In genomic region chr1:163163861-163164582, GRCh38 we compare ENCODE assay signal across 18 cellular contexts. TPM values are rescaled to one million over a fixed set of nuclear protein-coding genes. Genes with fewer than 3 reads are reported as not detected.
DNase-seq lines count a peak whose midpoint lies in the region; ATAC-seq and TF ChIP-seq lines count a peak whose summit lies in the region.
"Had no signal": no experiment of that assay in that cellular context is flagged by ENCODE, and none has a peak within 500 bp of the region (broad histone marks: within the 10 kb centered on the region; RNA-seq: fewer than 3 reads in every experiment).

No MANE protein-coding gene starts in this region.

- intact Hi-C loops in left ventricle myocardium superior (cut with micrococcal nuclease): no loop called here

- H3K4me2 ChIP-seq in osteoblast (ENCODE audit: insufficient read depth, low read length): no peak overlapping the region
- H3K4me2 ChIP-seq: BLaER1, KMS-11 had no signal

- peaks cover 9% of the 10 kb centered on the region for H3K36me3 Mint-ChIP-seq in chondrocyte (ENCODE audit: low read depth)
- H3K36me3 Mint-ChIP-seq: activated naive CD4-positive, alpha-beta T cell treated with anti-CD3 and anti-CD28 coated beads, Interleukin-2, amount 50 U/mL, for 72 hours; type B pancreatic cell had no signal

- H3K79me2 ChIP-seq in osteoblast (ENCODE audit: insufficient read depth, low read length): no peaks in the 10 kb centered on the region

- POLR2A ChIA-PET in BJ (lab: Charles Lee): no interaction called here

- H3K4me1 Mint-ChIP-seq in chondrocyte (ENCODE audit: low read depth): peaks cover 72% of the 10 kb centered on the region

- no peak for TF ChIP-seq CTCF in BJ (IDR thresholded peaks at IDR 0.05; ENCODE audit: insufficient read depth, low read depth, low read length)
- no peak for TF ChIP-seq CTCF in chondrocyte (IDR thresholded peaks at IDR 0.05)
- no peak for TF ChIP-seq CTCF in osteoblast (IDR thresholded peaks at IDR 0.05; ENCODE audit: extremely low read depth, low read depth, low read length)

- no peaks in the 10 kb centered on the region for H3K9me3 ChIP-seq in osteoblast (ENCODE audit: low read depth, low read length)
- H3K9me3 ChIP-seq: BLaER1, esophagus muscularis mucosa had no signal

- H3K9me3 Mint-ChIP-seq in chondrocyte (ENCODE audit: low read depth): peaks cover under 1% of the 10 kb centered on the region
- H3K9me3 Mint-ChIP-seq: activated naive CD4-positive, alpha-beta T cell treated with anti-CD3 and anti-CD28 coated beads, Interleukin-2, amount 50 U/mL, for 72 hours; type B pancreatic cell had no signal

- H3K27me3 ChIP-seq in BJ (ENCODE audit: control insufficient read depth, insufficient read depth, low read length) (no peaks in the 10 kb centered on the region), osteoblast (ENCODE audit: insufficient read depth, low read length) (no peaks in the 10 kb centered on the region)
- H3K27me3 ChIP-seq: BLaER1, esophagus muscularis mucosa had no signal

- H2AFZ ChIP-seq in osteoblast (ENCODE audit: low read length): no peak overlapping the region

- no peak overlapping the region for H3K4me3 Mint-ChIP-seq in chondrocyte (ENCODE audit: unreplicated experiment)
- H3K4me3 Mint-ChIP-seq: type B pancreatic cell, WTC11 had no signal

- peak overlapping the region; percentile 23 for H3K27ac Mint-ChIP-seq in chondrocyte (ENCODE audit: unreplicated experiment)
- H3K27ac Mint-ChIP-seq: activated naive CD4-positive, alpha-beta T cell treated with anti-CD3 and anti-CD28 coated beads, Interleukin-2, amount 50 U/mL, for 72 hours; type B pancreatic cell had no signal

- H3K27ac ChIP-seq in osteoblast (ENCODE audit: low read depth, low read length): peak overlapping the region; percentile 64
- H3K27ac ChIP-seq: BLaER1, KMS-11 had no signal

- H3K4me1 ChIP-seq in osteoblast (ENCODE audit: insufficient read depth, low read length): peaks cover 37% of the 10 kb centered on the region
- H3K4me1 ChIP-seq: BLaER1 had no signal

- peak; percentile 68 for DNase-seq in BJ (ENCODE audit: low read depth)
- peak; percentile 83 for DNase-seq in NCI-H146 (lab: John Stamatoyannopoulos, UW)
- no peak for DNase-seq in chondrocyte (ENCODE audit: low spot score)
- DNase-seq in osteoblast (ENCODE audit: insufficient read length, low spot score, missing footprints): no peak
- DNase-seq in NCI-H1092 (lab: John Stamatoyannopoulos, UW): no peak
- DNase-seq in NCI-H2196 treated with DMSO at 0.1 percent for 48 hours (lab: John Stamatoyannopoulos, UW; ENCODE audit: unreplicated experiment): no peak
- no peak for DNase-seq in inferior parietal cortex (ENCODE audit: extremely low spot score)
- DNase-seq in left ventricle myocardium superior: no peak
- DNase-seq: NCI-H2029; SIG-M5; stimulated activated CD4-positive, alpha-beta T cell treated with anti-CD3 and anti-CD28 coated beads, Interleukin-1b, Interleukin-23, amount 100 ng/mL, for 48 hours; stimulated activated CD8-positive, alpha-beta memory T cell treated with anti-CD3 and anti-CD28 coated beads, Interleukin-4, amount 100 ng/mL, for 48 hours had no signal

- no peaks in the 10 kb centered on the region for H4K20me1 ChIP-seq in osteoblast (ENCODE audit: insufficient read depth, low read length)
- H4K20me1 ChIP-seq: BLaER1 had no signal

- no peak for ATAC-seq in left ventricle myocardium superior
- ATAC-seq: activated naive CD4-positive, alpha-beta T cell treated with anti-CD3 and anti-CD28 coated beads, Interleukin-2, amount 50 U/mL, for 72 hours; WTC11 had no signal

- CTCF ChIA-PET in BJ (lab: Yijun Ruan, JAX): interaction anchor here (0.6 to 1.4 kb wide), 3 partner anchors 10 to 311 kb away, joined by 3 read pairs; no protein-coding TSS in a partner anchor

- H3K4me3 ChIP-seq in BJ (ENCODE audit: low read depth, low read length): no peak overlapping the region
- H3K4me3 ChIP-seq in osteoblast (ENCODE audit: insufficient read depth, low read length): no peak overlapping the region
- H3K4me3 ChIP-seq: BLaER1, esophagus muscularis mucosa had no signal

- no peaks in the 10 kb centered on the region for H3K36me3 ChIP-seq in BJ (ENCODE audit: control insufficient read depth, insufficient read depth, low read length)
- H3K36me3 ChIP-seq in osteoblast (ENCODE audit: insufficient read depth, low read length): no peaks in the 10 kb centered on the region
- H3K36me3 ChIP-seq: BLaER1, esophagus muscularis mucosa had no signal

- H3K27me3 Mint-ChIP-seq in chondrocyte (ENCODE audit: low read depth): no peaks in the 10 kb centered on the region
- H3K27me3 Mint-ChIP-seq: type B pancreatic cell had no signal

RNA-seq across cellular contexts. Expression of gene RGS5, which starts 38.7 kb away (rescaled TPM):
- 8.1 and 8.5 TPM in 2 replicates for polyA plus RNA-seq in BJ (2011; rRNA removed)
- 2.6 and 4.4 TPM in 2 replicates for polyA minus RNA-seq in BJ (2011; rRNA and poly(A)+ RNA removed)
- total RNA-seq in chondrocyte (103 to 448 TPM (median 423 TPM) in 3 replicates), osteoblast (1.8 and 2.1 TPM in 2 replicates), left ventricle myocardium superior (278 TPM)

Comparison
In these comparisons a context has a peak if more than half of its experiments do, and no peak if none do; other contexts are left out.
1. DNase-seq: peak in BJ (single experiment) and NCI-H146 (single experiment); none in chondrocyte (single experiment), osteoblast (single experiment), NCI-H1092 (single experiment), NCI-H2196 treated with DMSO at 0.1 percent for 48 hours (single experiment), inferior parietal cortex (single experiment) and left ventricle myocardium superior (single experiment).
2. RNA of gene RGS5, which starts 38.7 kb away (total RNA-seq): 103 to 448 TPM in chondrocyte and 278 TPM in left ventricle myocardium superior (single experiment); 1.8 to 2.1 TPM in osteoblast; every median in the first group is over 10 times any median in the second.